ENCODE assay signal across 19 cellular contexts in the genomic region with DNA sequence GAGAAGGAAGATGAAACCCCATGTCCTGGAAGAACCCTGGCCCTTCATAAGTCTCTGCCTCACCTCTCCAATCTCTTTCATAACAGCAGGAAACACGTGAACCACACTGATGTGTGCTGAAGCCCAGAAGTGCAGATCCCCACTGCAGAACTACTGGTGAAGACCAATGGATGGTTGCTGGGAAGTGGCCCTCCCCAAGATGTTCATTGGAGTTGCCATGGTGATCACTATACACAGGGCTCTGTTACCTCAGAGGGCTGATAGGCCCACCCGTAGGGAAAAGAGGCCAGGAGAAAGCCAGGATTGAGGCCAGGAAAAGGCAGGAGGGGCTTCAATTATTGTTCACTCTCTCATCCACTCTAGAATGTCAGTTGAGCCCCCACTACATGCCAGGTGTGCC. TPM values are rescaled to one million over a fixed set of nuclear protein-coding genes. Genes with fewer than 3 reads are reported as not detected.
"Had no signal": no experiment of that assay in that cellular context is flagged by ENCODE, and none has a peak within 500 bp of the region (broad histone marks: within the 10 kb centered on the region; RNA-seq: fewer than 3 reads in every experiment).

No MANE protein-coding gene starts in this region.

- H3K27me3 ChIP-seq: breast epithelium, gastrocnemius medialis, heart right ventricle, transverse colon had no signal

- DNase-seq: activated CD4-positive, alpha-beta T cell treated with anti-CD3 and anti-CD28 coated beads, Interleukin-2, amount 10 ng/mL, durations not matched to agents 7 days and 5 days; activated CD4-positive, CD25-positive, alpha-beta regulatory T cell; activated CD8-positive, alpha-beta memory T cell treated with anti-CD3 and anti-CD28 coated beads for 24 hours; activated T-cell treated with anti-CD3 and anti-CD28 coated beads for 4 hours; amygdala; gastrocnemius medialis; heart right ventricle; mammary epithelial cell; mucosa of descending colon; naive thymus-derived CD8-positive, alpha-beta T cell; sigmoid colon; stimulated activated CD4-positive, alpha-beta T cell treated with anti-CD3 and anti-CD28 coated beads, Interleukin-2, amount 100 ng/mL, for 24 hours; stimulated activated naive CD4-positive, alpha-beta T cell; substantia nigra; transverse colon had no signal

- H3K9me3 Mint-ChIP-seq: activated CD4-positive, alpha-beta T cell treated with anti-CD3 and anti-CD28 coated beads, Interleukin-2, amount 10 ng/mL, durations not matched to agents 7 days and 5 days; activated T-helper 2 cell treated with anti-CD3 and anti-CD28 coated beads, Interferon-gamma antibody, Interleukin-2, Interleukin-4, amounts not matched to agents 10 μg/mL and 5 μg/mL and 100 μg/mL, durations not matched to agents 14 hours and 24 hours and 36 hours had no signal

- H3K9me3 ChIP-seq: breast epithelium, gastrocnemius medialis, mucosa of descending colon, sigmoid colon, transverse colon had no signal

- H3K4me3 ChIP-seq: breast epithelium, gastrocnemius medialis, heart right ventricle, mucosa of descending colon, sigmoid colon, transverse colon had no signal

- H3K36me3 Mint-ChIP-seq: activated naive CD8-positive, alpha-beta T cell had no signal

- H3K27ac ChIP-seq: breast epithelium, gastrocnemius medialis, sigmoid colon, transverse colon had no signal

- ATAC-seq: gastrocnemius medialis; mucosa of descending colon; naive thymus-derived CD8-positive, alpha-beta T cell had no signal

- H3K27ac Mint-ChIP-seq: activated CD4-positive, alpha-beta T cell treated with anti-CD3 and anti-CD28 coated beads, Interleukin-2, amount 10 ng/mL, durations not matched to agents 7 days and 5 days; activated naive CD8-positive, alpha-beta T cell; activated T-helper 2 cell treated with anti-CD3 and anti-CD28 coated beads, Interferon-gamma antibody, Interleukin-2, Interleukin-4, amounts not matched to agents 10 μg/mL and 5 μg/mL and 100 μg/mL, durations not matched to agents 14 hours and 24 hours and 36 hours; naive thymus-derived CD8-positive, alpha-beta T cell; T-helper 1 cell treated with Interleukin-12 subunit alpha and Interleukin-12 subunit beta and Interleukin-4 antibody, amounts not matched to agents 30 μg/mL and 1 μg/mL, for 36 hours had no signal

- H3K36me3 ChIP-seq: breast epithelium, gastrocnemius medialis, heart right ventricle, sigmoid colon, transverse colon had no signal

- H3K4me3 Mint-ChIP-seq: activated CD4-positive, alpha-beta T cell treated with anti-CD3 and anti-CD28 coated beads, Interleukin-2, amount 10 ng/mL, durations not matched to agents 7 days and 5 days; activated naive CD8-positive, alpha-beta T cell; naive thymus-derived CD8-positive, alpha-beta T cell; T-helper 1 cell treated with Interleukin-12 subunit alpha and Interleukin-12 subunit beta and Interleukin-4 antibody, amounts not matched to agents 30 μg/mL and 1 μg/mL, for 36 hours had no signal

- H3K4me1 ChIP-seq: breast epithelium had no signal

RNA-seq across cellular contexts. Expression of a gene that starts 11.6 kb away (rescaled TPM):
- total RNA-seq: naive thymus-derived CD8-positive, alpha-beta T cell had no signal
